In genomic region chr1:1551524-1552262, GRCh38 we compare ENCODE assay signal across 1 cellular context.
A peak's percentile ranks its signal among the peaks of the same experiment; 100 is the strongest.
TF ChIP-seq lines count a peak whose summit lies in the region.

No MANE protein-coding gene starts in this region.

TF ChIP-seq in K562, 482 proteins besides CTCF, POLR2A, EP300 and RAD21:
- TF ChIP-seq ASH1L (IDR thresholded peaks at IDR 0.05; ENCODE audit: borderline replicate concordance, low read depth, partially characterized antibody): no peak
- TF ChIP-seq SMAD3 (CRISPR knock-in tag; conservative IDR thresholded peaks at IDR 0.05): no peak
- no peak for TF ChIP-seq NR2C2 (CRISPR knock-in tag; IDR thresholded peaks at IDR 0.05)
- no peak for TF ChIP-seq NR2C2 (tag; IDR thresholded peaks at IDR 0.05)
- peak; percentile 87 for TF ChIP-seq ZBTB33 (CRISPR knock-in tag; IDR thresholded peaks at IDR 0.05)
- no peak for TF ChIP-seq SAFB (IDR thresholded peaks at IDR 0.05; ENCODE audit: borderline replicate concordance, low read depth, low read length)
- no peak for TF ChIP-seq ZNF184 (CRISPR knock-in tag; IDR thresholded peaks at IDR 0.05)
- TF ChIP-seq ZNF347 (CRISPR knock-in tag; IDR thresholded peaks at IDR 0.05; ENCODE audit: low read depth): no peak
- no peak for TF ChIP-seq BMI1 (IDR thresholded peaks at IDR 0.05; ENCODE audit: low read length)
- no peak for TF ChIP-seq FOXO4 (CRISPR knock-in tag; IDR thresholded peaks at IDR 0.05)
- no peak for TF ChIP-seq EP400 (IDR thresholded peaks at IDR 0.05)
- no peak for TF ChIP-seq SIN3B (IDR thresholded peaks at IDR 0.05; ENCODE audit: low read depth)
- TF ChIP-seq RBBP5 (IDR thresholded peaks at IDR 0.05; ENCODE audit: borderline replicate concordance, insufficient read depth, low read length, poor library complexity, severe bottlenecking): no peak
- TF ChIP-seq RBM22 (IDR thresholded peaks at IDR 0.05; ENCODE audit: low read depth, low read length, poor library complexity, severe bottlenecking): peak; percentile 52
- TF ChIP-seq ZSCAN29 (IDR thresholded peaks at IDR 0.05): no peak
- no peak for TF ChIP-seq MTF1 (CRISPR knock-in tag; IDR thresholded peaks at IDR 0.05; ENCODE audit: borderline replicate concordance)
- TF ChIP-seq EWSR1 (IDR thresholded peaks at IDR 0.05; ENCODE audit: borderline replicate concordance, low read depth, partially characterized antibody): no peak
- no peak for TF ChIP-seq TAF1 (IDR thresholded peaks at IDR 0.05; ENCODE audit: control insufficient read depth, extremely low read depth, insufficient read depth, low read length, severe bottlenecking)
- TF ChIP-seq NUFIP1 (IDR thresholded peaks at IDR 0.05; ENCODE audit: partially characterized antibody): no peak
- peak; percentile 75 for TF ChIP-seq POLR2G (IDR thresholded peaks at IDR 0.05; ENCODE audit: low read depth, low read length)
- no peak for TF ChIP-seq PHF21A (IDR thresholded peaks at IDR 0.05; ENCODE audit: borderline replicate concordance, low read depth)
- no peak for TF ChIP-seq CREM (IDR thresholded peaks at IDR 0.05; ENCODE audit: low read depth)
- no peak for TF ChIP-seq HMG20A (CRISPR knock-in tag; conservative IDR thresholded peaks at IDR 0.05)
- no peak for TF ChIP-seq ZC3H11A (IDR thresholded peaks at IDR 0.05; ENCODE audit: low read depth, low read length)
- TF ChIP-seq ZNF444 (CRISPR knock-in tag; IDR thresholded peaks at IDR 0.05): no peak
- TF ChIP-seq TBP (optimal IDR thresholded peaks at IDR 0.05; ENCODE audit: low read depth, low read length): no peak
- no peak for TF ChIP-seq ZNF609 (CRISPR knock-in tag; IDR thresholded peaks at IDR 0.05; ENCODE audit: borderline replicate concordance)
